ENCODE assay signal across 17 cellular contexts in genomic region chr10:79165068-79165467, GRCh38.
DNase-seq lines count a peak whose midpoint lies in the region; ATAC-seq and TF ChIP-seq lines count a peak whose summit lies in the region.
"Had no signal": no experiment of that assay in that cellular context is flagged by ENCODE, and none has a peak within 500 bp of the region (broad histone marks: within the 10 kb centered on the region; RNA-seq: fewer than 3 reads in every experiment).

No MANE protein-coding gene starts in this region.

- no peak for DNase-seq in right atrium auricular region (ENCODE audit: low spot score)
- DNase-seq in left ventricle myocardium superior = no peak
- DNase-seq in neuronal stem cell (ENCODE audit: low spot score) = no peak
- no peak for DNase-seq in activated CD4-positive, alpha-beta memory T cell treated with anti-CD3 and anti-CD28 coated beads, Interleukin-2, amount 10 ng/mL, durations not matched to agents 7 days and 5 days
- no peak for DNase-seq in effector memory CD4-positive, alpha-beta T cell
- DNase-seq in NCI-H345 (lab: John Stamatoyannopoulos, UW) = no peak
- DNase-seq: activated CD4-positive, alpha-beta memory T cell treated with anti-CD3 and anti-CD28 coated beads for 36 hours; activated naive CD8-positive, alpha-beta T cell treated with anti-CD3 and anti-CD28 coated beads for 36 hours; CD4-positive, alpha-beta T cell; foreskin fibroblast; NCI-H748 treated with DMSO at 0.1 percent for 48 hours; small intestine; SW 1271 had no signal

- intact Hi-C loops in left ventricle myocardium superior (cut with micrococcal nuclease) = no loop called here

- H3K9me3 ChIP-seq in right atrium auricular region (no peaks in the 10 kb centered on the region), gastroesophageal sphincter (no peaks in the 10 kb centered on the region), neuronal stem cell (replicated peaks in 1 of 2; ENCODE audit: control insufficient read depth in 2 of 2, insufficient read depth in 1 of 2, low read depth in 1 of 2, low read length in 2 of 2) (no peaks in the 10 kb centered on the region)
- H3K9me3 ChIP-seq in effector memory CD4-positive, alpha-beta T cell (ENCODE audit: control insufficient read depth, low read length) = no peaks in the 10 kb centered on the region

- H2BK15ac ChIP-seq in neuronal stem cell (ENCODE audit: low read length) = no peak overlapping the region

- no peak overlapping the region for H2BK12ac ChIP-seq in neuronal stem cell (ENCODE audit: low read length)

- CTCF ChIA-PET in activated CD4-positive, alpha-beta memory T cell treated with anti-CD3 and anti-CD28 coated beads, Interleukin-2, amount 10 ng/mL, durations not matched to agents 7 days and 5 days (lab: Charles Lee) = interaction anchor here (1.2 kb wide), 1 partner anchor 500 kb away, joined by 3 read pairs; no protein-coding TSS in a partner anchor

- TF ChIP-seq EP300 in gastroesophageal sphincter (IDR thresholded peaks at IDR 0.05) = no peak

- H2BK5ac ChIP-seq in neuronal stem cell (ENCODE audit: low read length) = no peak overlapping the region

- no peak for TF ChIP-seq POLR2A in gastroesophageal sphincter (IDR thresholded peaks at IDR 0.05)

- no peak overlapping the region for H4K8ac ChIP-seq in neuronal stem cell (ENCODE audit: low read depth, low read length)

- no peaks in the 10 kb centered on the region for H3K9me3 Mint-ChIP-seq in activated CD4-positive, alpha-beta memory T cell treated with anti-CD3 and anti-CD28 coated beads, Interleukin-2, amount 10 ng/mL, durations not matched to agents 7 days and 5 days
- H3K9me3 Mint-ChIP-seq: activated CD4-positive, alpha-beta memory T cell treated with anti-CD3 and anti-CD28 coated beads for 36 hours; activated naive CD8-positive, alpha-beta T cell treated with anti-CD3 and anti-CD28 coated beads for 36 hours; CD4-positive, alpha-beta T cell; type B pancreatic cell had no signal

- H3K27me3 Mint-ChIP-seq in activated CD4-positive, alpha-beta memory T cell treated with anti-CD3 and anti-CD28 coated beads, Interleukin-2, amount 10 ng/mL, durations not matched to agents 7 days and 5 days = no peaks in the 10 kb centered on the region
- H3K27me3 Mint-ChIP-seq: activated CD4-positive, alpha-beta memory T cell treated with anti-CD3 and anti-CD28 coated beads for 36 hours; activated naive CD8-positive, alpha-beta T cell treated with anti-CD3 and anti-CD28 coated beads for 36 hours; CD4-positive, alpha-beta T cell; type B pancreatic cell had no signal

- H3K79me1 ChIP-seq in neuronal stem cell (ENCODE audit: low read depth, low read length) = peaks cover 2% of the 10 kb centered on the region

- peak overlapping the region; percentile 58 for H3K23ac ChIP-seq in neuronal stem cell (ENCODE audit: low read depth, low read length, poor library complexity)

- H3K4me1 Mint-ChIP-seq in activated CD4-positive, alpha-beta memory T cell treated with anti-CD3 and anti-CD28 coated beads, Interleukin-2, amount 10 ng/mL, durations not matched to agents 7 days and 5 days = no peaks in the 10 kb centered on the region
- H3K4me1 Mint-ChIP-seq: activated naive CD8-positive, alpha-beta T cell treated with anti-CD3 and anti-CD28 coated beads for 36 hours had no signal

- ATAC-seq in left ventricle myocardium superior (no peak), gastroesophageal sphincter (no peak), GM18858 (IDR thresholded peaks at IDR 0.05; ENCODE audit: unreplicated experiment) (no peak)
- ATAC-seq: Panc1 had no signal

- POLR2A ChIA-PET in activated CD4-positive, alpha-beta memory T cell treated with anti-CD3 and anti-CD28 coated beads, Interleukin-2, amount 10 ng/mL, durations not matched to agents 7 days and 5 days (lab: Charles Lee) = no interaction called here

- H3K4me2 ChIP-seq in neuronal stem cell (ENCODE audit: insufficient read depth, low read length, poor library complexity, severe bottlenecking) = no peak overlapping the region

- no peak overlapping the region for H2AFZ ChIP-seq in neuronal stem cell (ENCODE audit: low read length)

- H3K27me3 ChIP-seq in right atrium auricular region (no peaks in the 10 kb centered on the region), gastroesophageal sphincter (no peaks in the 10 kb centered on the region), neuronal stem cell (ENCODE audit: control insufficient read depth in 3 of 3, insufficient read depth in 3 of 3, low read depth in 1 of 3, low read length in 3 of 3) (no peaks in the 10 kb centered on the region)
- no peaks in the 10 kb centered on the region for H3K27me3 ChIP-seq in effector memory CD4-positive, alpha-beta T cell (replicated peaks; ENCODE audit: control insufficient read depth, insufficient read depth, low read length, poor library complexity, severe bottlenecking)

- no peak overlapping the region for H3K27ac Mint-ChIP-seq in activated CD4-positive, alpha-beta memory T cell treated with anti-CD3 and anti-CD28 coated beads, Interleukin-2, amount 10 ng/mL, durations not matched to agents 7 days and 5 days
- H3K27ac Mint-ChIP-seq: activated CD4-positive, alpha-beta memory T cell treated with anti-CD3 and anti-CD28 coated beads for 36 hours; activated naive CD8-positive, alpha-beta T cell treated with anti-CD3 and anti-CD28 coated beads for 36 hours; CD4-positive, alpha-beta T cell had no signal

- H2AK5ac ChIP-seq in neuronal stem cell (ENCODE audit: low read depth, low read length) = no peak overlapping the region

- peak overlapping the region; percentile 4 for H3K4ac ChIP-seq in neuronal stem cell (ENCODE audit: low read length)

- H3K36me3 ChIP-seq in right atrium auricular region (peaks cover 32% of the 10 kb centered on the region), gastroesophageal sphincter (peaks cover 0 to 73% of the 10 kb centered on the region in 2 donors), neuronal stem cell (replicated peaks in 1 of 2; ENCODE audit: control insufficient read depth in 2 of 2, insufficient read depth in 2 of 2, low read length in 2 of 2) (peaks cover 4 to 69% of the 10 kb centered on the region in 2 donors)
- H3K36me3 ChIP-seq in effector memory CD4-positive, alpha-beta T cell (ENCODE audit: control insufficient read depth, insufficient read depth, low read length) = peaks cover 9% of the 10 kb centered on the region

- H3K4me1 ChIP-seq in right atrium auricular region (peaks cover 0 to 82% of the 10 kb centered on the region in 2 donors), gastroesophageal sphincter (peaks cover 7 to 79% (median 57%) of the 10 kb centered on the region in 3 donors), neuronal stem cell (ENCODE audit: control insufficient read depth in 2 of 2, insufficient read depth in 1 of 2, low read depth in 1 of 2, low read length in 2 of 2) (peaks cover 19 to 22% of the 10 kb centered on the region in 2 donors)
- H3K4me1 ChIP-seq in effector memory CD4-positive, alpha-beta T cell (ENCODE audit: control insufficient read depth, insufficient read depth, low read length, poor library complexity, severe bottlenecking) = no peaks in the 10 kb centered on the region

- H2BK120ac ChIP-seq in neuronal stem cell (ENCODE audit: low read depth, low read length) = no peak overlapping the region

- 29% methylated on average over 1 of the region's 2 CpGs; no CpG with 5 or more reads in 1 of the 2 donors for WGBS in gastroesophageal sphincter (ENCODE audit: low coverage in 1 of 2), 2 donors
- no CpG with 5 or more reads among the region's 2 CpGs for whole genome bisulfite sequencing in neuronal stem cell (ENCODE audit: extremely low coverage in 2 of 2, insufficient read length in 2 of 2, insufficient replicate concordance in 1 of 2), 2 donors

- H3K36me3 Mint-ChIP-seq in activated CD4-positive, alpha-beta memory T cell treated with anti-CD3 and anti-CD28 coated beads, Interleukin-2, amount 10 ng/mL, durations not matched to agents 7 days and 5 days (ENCODE audit: low read depth) = no peaks in the 10 kb centered on the region
- H3K36me3 Mint-ChIP-seq: activated CD4-positive, alpha-beta memory T cell treated with anti-CD3 and anti-CD28 coated beads for 36 hours; activated naive CD8-positive, alpha-beta T cell treated with anti-CD3 and anti-CD28 coated beads for 36 hours had no signal

- no peak overlapping the region for H3K4me3 Mint-ChIP-seq in activated CD4-positive, alpha-beta memory T cell treated with anti-CD3 and anti-CD28 coated beads, Interleukin-2, amount 10 ng/mL, durations not matched to agents 7 days and 5 days
- H3K4me3 Mint-ChIP-seq: activated CD4-positive, alpha-beta memory T cell treated with anti-CD3 and anti-CD28 coated beads for 36 hours; activated naive CD8-positive, alpha-beta T cell treated with anti-CD3 and anti-CD28 coated beads for 36 hours; CD4-positive, alpha-beta T cell; type B pancreatic cell had no signal

- H3K9ac ChIP-seq in neuronal stem cell (ENCODE audit: low read depth, low read length, poor library complexity) = peak overlapping the region; percentile 33

- H3K14ac ChIP-seq in neuronal stem cell (ENCODE audit: low read length) = peak overlapping the region; percentile 14

- peak overlapping the region; percentile 59 for H3K18ac ChIP-seq in neuronal stem cell (ENCODE audit: low read length)

- H3K27ac ChIP-seq in right atrium auricular region (peak overlapping the region; percentile 79 to 83), gastroesophageal sphincter (peak overlapping the region in 3 of 4 donors; percentile 60 to 85 (median 67)), neuronal stem cell (replicated peaks; ENCODE audit: low read length) (no peak overlapping the region)
- no peak overlapping the region for H3K27ac ChIP-seq in effector memory CD4-positive, alpha-beta T cell (ENCODE audit: insufficient read depth, low read length, poor library complexity, severe bottlenecking)

- H3K4me3 ChIP-seq in right atrium auricular region (no peak overlapping the region), gastroesophageal sphincter (no peak overlapping the region), neuronal stem cell (ENCODE audit: low read length in 2 of 2) (no peak overlapping the region)
- no peak overlapping the region for H3K4me3 ChIP-seq in effector memory CD4-positive, alpha-beta T cell (ENCODE audit: insufficient read depth, low read depth, low read length, poor library complexity, severe bottlenecking)

- no peak for TF ChIP-seq CTCF in right atrium auricular region (IDR thresholded peaks at IDR 0.05)
- TF ChIP-seq CTCF in gastroesophageal sphincter (IDR thresholded peaks at IDR 0.05) = no peak

- no peak overlapping the region for H4K91ac ChIP-seq in neuronal stem cell (ENCODE audit: low read depth, low read length, poor library complexity)

Comparison
In these comparisons a context has a peak if more than half of its experiments do, and no peak if none do; other contexts are left out.
1. H3K27ac ChIP-seq: peak in right atrium auricular region (2 of 2) and gastroesophageal sphincter (3 of 4); none in neuronal stem cell (single experiment) and effector memory CD4-positive, alpha-beta T cell (single experiment).